22 cellular contexts compared by ENCODE assay signal in genomic region chr3:78831446-78831972, GRCh38.
DNase-seq lines count a peak whose midpoint lies in the region; ATAC-seq, FAIRE-seq and TF ChIP-seq lines count a peak whose summit lies in the region.
"Had no signal": no experiment of that assay in that cellular context is flagged by ENCODE, and none has a peak within 500 bp of the region (broad histone marks: within the 10 kb centered on the region; RNA-seq: fewer than 3 reads in every experiment).

No MANE protein-coding gene starts in this region.

- H3K27me3 ChIP-seq in foreskin keratinocyte = no peaks in the 10 kb centered on the region
- H3K27me3 ChIP-seq: BLaER1 treated with 17β-estradiol and CSF1 and Interleukin-3, amounts not matched to agents 10 nM and 100 nM had no signal

- peak in 1 of 2 donors; percentile 1 for DNase-seq in activated T-cell treated with anti-CD3 and anti-CD28 coated beads, Interleukin-2, amount 50 U/mL, for 72 hours
- no peak for DNase-seq in activated T-cell treated with anti-CD3 and anti-CD28 coated beads, Interleukin-2, amount 50 U/mL, for 48 hours
- DNase-seq in GM19239 (ENCODE audit: insufficient read length, low spot score) (no peak), foreskin keratinocyte (no peak), NCI-H146 (lab: John Stamatoyannopoulos, UW) (no peak), kidney tubule cell (ENCODE audit: low spot score) (no peak)
- DNase-seq: CD8-positive, alpha-beta memory T cell; COR-L47; DMS 273 treated with DMSO at 0.1 percent for 48 hours; DMS53; DND-41; EL; GOT3; H7; HFFc6; IMR-90 had no signal

- H3K27ac ChIP-seq in foreskin keratinocyte = no peak overlapping the region
- H3K27ac ChIP-seq: BLaER1 treated with 17β-estradiol and CSF1 and Interleukin-3, amounts not matched to agents 10 nM and 100 nM; HL-60 had no signal

- no peaks in the 10 kb centered on the region for H3K4me1 Mint-ChIP-seq in activated T-cell treated with anti-CD3 and anti-CD28 coated beads, Interleukin-2, amount 50 U/mL, for 72 hours (ENCODE audit: low read depth)
- H3K4me1 Mint-ChIP-seq: B cell; CD8-positive, alpha-beta memory T cell had no signal

- no peaks in the 10 kb centered on the region for H3K36me3 Mint-ChIP-seq in activated T-cell treated with anti-CD3 and anti-CD28 coated beads, Interleukin-2, amount 50 U/mL, for 72 hours (ENCODE audit: insufficient read depth in 2 of 2)
- H3K36me3 Mint-ChIP-seq: CD8-positive, alpha-beta memory T cell had no signal

- H3K4me3 Mint-ChIP-seq in activated T-cell treated with anti-CD3 and anti-CD28 coated beads, Interleukin-2, amount 50 U/mL, for 72 hours = no peak overlapping the region
- H3K4me3 Mint-ChIP-seq: B cell; CD8-positive, alpha-beta memory T cell; HFFc6 had no signal

- no peaks in the 10 kb centered on the region for H3K27me3 Mint-ChIP-seq in activated T-cell treated with anti-CD3 and anti-CD28 coated beads, Interleukin-2, amount 50 U/mL, for 72 hours (ENCODE audit: low read depth)
- H3K27me3 Mint-ChIP-seq: B cell; CD8-positive, alpha-beta memory T cell had no signal

- ATAC-seq in activated T-cell treated with anti-CD3 and anti-CD28 coated beads, Interleukin-2, amount 50 U/mL, for 72 hours (replicated peaks in 1 of 2) = peak; percentile 23 to 77
- peak; percentile 16 for ATAC-seq in foreskin keratinocyte
- ATAC-seq: HCT116 had no signal

- no peak for TF ChIP-seq CTCF in foreskin keratinocyte (conservative IDR thresholded peaks at IDR 0.05)

- H3K9me3 Mint-ChIP-seq in activated T-cell treated with anti-CD3 and anti-CD28 coated beads, Interleukin-2, amount 50 U/mL, for 72 hours = peaks cover 3 to 4% of the 10 kb centered on the region in 2 donors
- H3K9me3 Mint-ChIP-seq: HFFc6 had no signal

- H3K4me1 ChIP-seq in foreskin keratinocyte = no peaks in the 10 kb centered on the region

- no peak overlapping the region for H3K27ac Mint-ChIP-seq in activated T-cell treated with anti-CD3 and anti-CD28 coated beads, Interleukin-2, amount 50 U/mL, for 72 hours
- H3K27ac Mint-ChIP-seq: B cell; CD8-positive, alpha-beta memory T cell; HFFc6 had no signal

- peak; percentile 26 for FAIRE-seq in GM19239 (lab: Jason Lieb, UNC)
- FAIRE-seq: GM12892, GM18507 had no signal
